1 cellular context compared by ENCODE assay signal in genomic region chr7:112487938-112488575, GRCh38.
TF ChIP-seq lines count a peak whose summit lies in the region.

No MANE protein-coding gene starts in this region.

TF ChIP-seq in K562, 482 proteins besides CTCF, POLR2A, EP300 and RAD21 (continued from another document):
- TF ChIP-seq RREB1 (CRISPR knock-in tag; IDR thresholded peaks at IDR 0.05) (no peak), ZNF311 (CRISPR knock-in tag; IDR thresholded peaks at IDR 0.05) (no peak), RUNX1 (IDR thresholded peaks at IDR 0.05; ENCODE audit: low read depth) (no peak), MEIS2 (IDR thresholded peaks at IDR 0.05; ENCODE audit: partially characterized antibody) (no peak), BRCA1 (IDR thresholded peaks at IDR 0.05) (no peak), BRCA1 (CRISPR knock-in tag; IDR thresholded peaks at IDR 0.05) (no peak), ZNF436 (CRISPR knock-in tag; IDR thresholded peaks at IDR 0.05) (no peak), FOXM1 (IDR thresholded peaks at IDR 0.05; ENCODE audit: low read depth) (no peak), FOXM1 (CRISPR knock-in tag; IDR thresholded peaks at IDR 0.05; ENCODE audit: low read depth) (no peak), ZBTB43 (CRISPR knock-in tag; IDR thresholded peaks at IDR 0.05) (no peak), CHCHD3 (CRISPR knock-in tag; IDR thresholded peaks at IDR 0.05) (no peak), NCOA4 (IDR thresholded peaks at IDR 0.05; ENCODE audit: partially characterized antibody) (no peak), GTF2B (IDR thresholded peaks at IDR 0.05; ENCODE audit: extremely low read depth, insufficient read length) (no peak), VEZF1 (CRISPR knock-in tag; IDR thresholded peaks at IDR 0.05) (peak; percentile 36; the same call in 1 of the 2 replicates), KDM4B (IDR thresholded peaks at IDR 0.05; ENCODE audit: borderline replicate concordance in 2 of 2, low read depth in 1 of 2) (no peak), ZNF41 (CRISPR knock-in tag; conservative IDR thresholded peaks at IDR 0.05) (no peak), ZNF282 (CRISPR knock-in tag; IDR thresholded peaks at IDR 0.05) (no peak), ZNF124 (CRISPR knock-in tag; IDR thresholded peaks at IDR 0.05) (no peak), RCOR1 (IDR thresholded peaks at IDR 0.05; ENCODE audit: borderline replicate concordance in 1 of 2, low read depth in 2 of 2, low read length in 2 of 2) (0 out of 4 replicates have a peak, but pooled peaks of 1 of the 2 experiments have one; percentile 11)
TF ChIP-seq in K562: peak in this region for 3.
